Comparison of ENCODE assay signal across 17 cellular contexts in genomic region chr5:142913728-142914338, GRCh38.
DNase-seq lines count a peak whose midpoint lies in the region; ATAC-seq and TF ChIP-seq lines count a peak whose summit lies in the region.
"Had no signal": no experiment of that assay in that cellular context is flagged by ENCODE, and none has a peak within 500 bp of the region (broad histone marks: within the 10 kb centered on the region; RNA-seq: fewer than 3 reads in every experiment).

No MANE protein-coding gene starts in this region.

- no peak overlapping the region for H2AFZ ChIP-seq in GM23248

- H3K4me1 Mint-ChIP-seq in natural killer cell, result peaks cover 28 to 36% of the 10 kb centered on the region in 2 donors
- H3K4me1 Mint-ChIP-seq in natural killer cell treated with Interleukin-12 subunit alpha and Interleukin-12 subunit beta and Interleukin-15 and Interleukin-18, amount 100 ng/mL, for 72 hours (ENCODE audit: low read depth in 2 of 2), result peaks cover 14 to 31% of the 10 kb centered on the region in 2 donors
- peaks cover 15% of the 10 kb centered on the region for H3K4me1 Mint-ChIP-seq in WTC11
- peaks cover 15 to 25% of the 10 kb centered on the region in 2 donors for H3K4me1 Mint-ChIP-seq in immature natural killer cell
- H3K4me1 Mint-ChIP-seq: activated naive CD4-positive, alpha-beta T cell treated with anti-CD3 and anti-CD28 coated beads, Interleukin-2, amount 50 U/mL, for 24 hours had no signal

- no peak overlapping the region for H3K4me2 ChIP-seq in GM23248 (ENCODE audit: unreplicated experiment)

- no peak overlapping the region for H3K4me3 ChIP-seq in upper lobe of right lung
- no peak overlapping the region for H3K4me3 ChIP-seq in GM23248
- H3K4me3 ChIP-seq: esophagus squamous epithelium had no signal

- H3K27ac Mint-ChIP-seq in natural killer cell, result peak overlapping the region; percentile 9 to 72
- peak overlapping the region in 1 of 2 donors; percentile 69 for H3K27ac Mint-ChIP-seq in natural killer cell treated with Interleukin-12 subunit alpha and Interleukin-12 subunit beta and Interleukin-15 and Interleukin-18, amount 100 ng/mL, for 72 hours
- H3K27ac Mint-ChIP-seq in WTC11, result no peak overlapping the region
- H3K27ac Mint-ChIP-seq in immature natural killer cell, result peak overlapping the region; percentile 32 to 87 (median 72)
- H3K27ac Mint-ChIP-seq: activated naive CD4-positive, alpha-beta T cell treated with anti-CD3 and anti-CD28 coated beads, Interleukin-2, amount 50 U/mL, for 24 hours had no signal

- H3F3A ChIP-seq in GM23248 (ENCODE audit: insufficient read depth), result no peaks in the 10 kb centered on the region

- no peak for TF ChIP-seq CTCF in natural killer cell (IDR thresholded peaks at IDR 0.05)
- no peak for TF ChIP-seq CTCF in WTC11 (IDR thresholded peaks at IDR 0.05)
- TF ChIP-seq CTCF in upper lobe of right lung (IDR thresholded peaks at IDR 0.05), result no peak

- no peaks in the 10 kb centered on the region for H3K9me2 ChIP-seq in GM23248 (ENCODE audit: insufficient read depth)

- H3K9me3 Mint-ChIP-seq in natural killer cell (no peaks in the 10 kb centered on the region), WTC11 (no peaks in the 10 kb centered on the region), immature natural killer cell (no peaks in the 10 kb centered on the region)
- no peaks in the 10 kb centered on the region for H3K9me3 Mint-ChIP-seq in natural killer cell treated with Interleukin-12 subunit alpha and Interleukin-12 subunit beta and Interleukin-15 and Interleukin-18, amount 100 ng/mL, for 72 hours
- H3K9me3 Mint-ChIP-seq: activated naive CD4-positive, alpha-beta T cell treated with anti-CD3 and anti-CD28 coated beads, Interleukin-2, amount 50 U/mL, for 24 hours had no signal

- H3K27me3 Mint-ChIP-seq in natural killer cell (ENCODE audit: low read depth in 2 of 2) (no peaks in the 10 kb centered on the region), WTC11 (ENCODE audit: low read depth) (no peaks in the 10 kb centered on the region), immature natural killer cell (ENCODE audit: low read depth in 3 of 3) (peaks cover 0 to 4% (median 0%) of the 10 kb centered on the region in 3 donors)
- no peaks in the 10 kb centered on the region for H3K27me3 Mint-ChIP-seq in natural killer cell treated with Interleukin-12 subunit alpha and Interleukin-12 subunit beta and Interleukin-15 and Interleukin-18, amount 100 ng/mL, for 72 hours
- H3K27me3 Mint-ChIP-seq: activated naive CD4-positive, alpha-beta T cell treated with anti-CD3 and anti-CD28 coated beads, Interleukin-2, amount 50 U/mL, for 24 hours had no signal

- no peaks in the 10 kb centered on the region for H3K27me3 ChIP-seq in upper lobe of right lung
- H3K27me3 ChIP-seq in GM23248 (replicated peaks; ENCODE audit: insufficient read depth), result no peaks in the 10 kb centered on the region

- H3K9me3 ChIP-seq in upper lobe of right lung (no peaks in the 10 kb centered on the region), GM23248 (ENCODE audit: low read depth) (no peaks in the 10 kb centered on the region)
- H3K9me3 ChIP-seq: esophagus squamous epithelium had no signal

- no peak for DNase-seq in natural killer cell
- DNase-seq in natural killer cell treated with Interleukin-12 subunit alpha and Interleukin-12 subunit beta and Interleukin-15 and Interleukin-18, amount 100 ng/mL, for 72 hours (ENCODE audit: low spot score), result no peak
- DNase-seq in WTC11 (ENCODE audit: low spot score), result no peak
- no peak for DNase-seq in immature natural killer cell
- DNase-seq in upper lobe of right lung, result no peak
- DNase-seq in AG08395 (ENCODE audit: low spot score), result no peak
- DNase-seq in GM23248, result no peak
- no peak for DNase-seq in sciatic nerve (ENCODE audit: low spot score)
- DNase-seq: activated CD4-positive, alpha-beta T cell treated with anti-CD3 and anti-CD28 coated beads, Interleukin-2, amount 50 U/mL, for 4 hours; activated T-cell treated with anti-CD3 and anti-CD28 coated beads, Interleukin-2, amount 50 U/mL, for 1 hour; esophagus squamous epithelium; GDM1; kidney; midbrain; NCI-H1092 treated with DMSO at 0.1 percent for 48 hours; NCI-H69 had no signal

- WGBS in GM23248 (ENCODE audit: low coverage in 1 of 2, low lambda C conversion rate in 2 of 2, missing lambda C conversion rate in 2 of 2), 2 experiments, result 66 to 72% methylated on average over 9 of the region's 9 CpGs

- H3K79me2 ChIP-seq in GM23248 (ENCODE audit: insufficient read depth), result no peaks in the 10 kb centered on the region

- H3K36me3 ChIP-seq in upper lobe of right lung, result peaks cover 33% of the 10 kb centered on the region
- no peaks in the 10 kb centered on the region for H3K36me3 ChIP-seq in GM23248 (ENCODE audit: low read depth)

- H3K4me1 ChIP-seq in upper lobe of right lung (no peaks in the 10 kb centered on the region), GM23248 (ENCODE audit: insufficient read depth) (no peaks in the 10 kb centered on the region)

- in situ Hi-C loops in GM23248 (cut with MboI), result no loop called here

- intact Hi-C loops in natural killer cell (cut with micrococcal nuclease) (no loop called here), upper lobe of right lung (cut with DNase I) (no loop called here), sciatic nerve (cut with DNase I) (no loop called here)

- no peaks in the 10 kb centered on the region for H4K20me1 ChIP-seq in GM23248 (ENCODE audit: insufficient read depth)

- H3K9ac ChIP-seq in GM23248, result no peak overlapping the region

- CTCF ChIA-PET in WTC11 (lab: Charles Lee), result interaction anchor here (0.6 to 3.8 kb wide), 10 partner anchors 9 to 258 kb away, joined by 3 to 33 read pairs (median 8); no protein-coding TSS in a partner anchor

- H3K27ac ChIP-seq in upper lobe of right lung (no peak overlapping the region), GM23248 (no peak overlapping the region)
- H3K27ac ChIP-seq: esophagus squamous epithelium had no signal

- ATAC-seq in natural killer cell (no peak), WTC11 (peak; percentile 80), upper lobe of right lung (peak; percentile 64), sciatic nerve (no peak)
- no peak for ATAC-seq in natural killer cell treated with Interleukin-12 subunit alpha and Interleukin-12 subunit beta and Interleukin-15 and Interleukin-18, amount 100 ng/mL, for 72 hours

- POLR2A ChIA-PET in WTC11 (lab: Charles Lee), result no interaction called here

- peaks cover 33% of the 10 kb centered on the region for H3K36me3 Mint-ChIP-seq in natural killer cell
- peaks cover 34% of the 10 kb centered on the region for H3K36me3 Mint-ChIP-seq in natural killer cell treated with Interleukin-12 subunit alpha and Interleukin-12 subunit beta and Interleukin-15 and Interleukin-18, amount 100 ng/mL, for 72 hours
- peaks cover 22% of the 10 kb centered on the region for H3K36me3 Mint-ChIP-seq in WTC11
- peaks cover 22 to 67% (median 34%) of the 10 kb centered on the region in 3 donors for H3K36me3 Mint-ChIP-seq in immature natural killer cell

- no peak overlapping the region for H3K4me3 Mint-ChIP-seq in natural killer cell
- H3K4me3 Mint-ChIP-seq in natural killer cell treated with Interleukin-12 subunit alpha and Interleukin-12 subunit beta and Interleukin-15 and Interleukin-18, amount 100 ng/mL, for 72 hours, result no peak overlapping the region
- H3K4me3 Mint-ChIP-seq in WTC11, result no peak overlapping the region
- H3K4me3 Mint-ChIP-seq in immature natural killer cell, result no peak overlapping the region
- H3K4me3 Mint-ChIP-seq: activated naive CD4-positive, alpha-beta T cell treated with anti-CD3 and anti-CD28 coated beads, Interleukin-2, amount 50 U/mL, for 24 hours had no signal

TF ChIP-seq in WTC11, 78 proteins besides CTCF, POLR2A, EP300 and RAD21 (continues in another document):
- no peak for TF ChIP-seq TP53 (CRISPR knock-in tag; IDR thresholded peaks at IDR 0.05)
- no peak for TF ChIP-seq HMGXB4 (CRISPR knock-in tag; IDR thresholded peaks at IDR 0.05)
- TF ChIP-seq PRDM15 (CRISPR knock-in tag; IDR thresholded peaks at IDR 0.05), result no peak

Comparison
In these comparisons a context has a peak if more than half of its experiments do, and no peak if none do; other contexts are left out.
1. ATAC-seq: peak in WTC11 (single experiment) and upper lobe of right lung (single experiment); none in natural killer cell (0 of 3), natural killer cell treated with Interleukin-12 subunit alpha and Interleukin-12 subunit beta and Interleukin-15 and Interleukin-18, amount 100 ng/mL, for 72 hours (0 of 2) and sciatic nerve (single experiment).